Comparison of ENCODE assay signal across 21 cellular contexts in the genomic region with DNA sequence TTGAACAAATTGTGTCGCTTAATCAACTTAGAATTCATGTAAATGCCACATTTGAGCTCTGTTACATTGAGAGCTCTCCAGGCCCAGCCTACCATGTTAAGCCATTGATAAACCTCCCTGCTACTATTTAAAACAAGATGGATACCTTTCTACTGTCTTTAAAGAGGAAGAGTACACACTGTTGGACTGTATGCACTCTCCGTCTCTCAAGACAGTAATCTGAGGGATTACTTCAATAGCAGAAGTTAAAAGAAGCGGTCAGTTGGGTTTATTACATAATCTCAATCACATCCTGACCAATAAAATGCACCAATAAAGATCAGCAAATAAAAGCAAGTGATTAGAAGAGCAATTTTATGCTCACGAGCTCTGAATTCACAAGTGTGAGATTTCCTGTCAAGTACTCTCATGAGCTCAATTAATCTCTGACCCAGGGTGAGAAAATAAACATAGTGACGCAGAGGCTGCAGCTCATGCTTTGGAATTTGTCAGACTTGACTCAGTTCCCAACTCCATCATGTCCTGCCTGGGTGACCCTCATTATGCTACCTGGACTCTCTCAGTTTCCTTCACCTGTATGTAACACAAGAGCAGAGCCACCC. TPM values are rescaled to one million over a fixed set of nuclear protein-coding genes. Genes with fewer than 3 reads are reported as not detected.
DNase-seq lines count a peak whose midpoint lies in the region; ATAC-seq, FAIRE-seq and TF ChIP-seq lines count a peak whose summit lies in the region.
"Had no signal": no experiment of that assay in that cellular context is flagged by ENCODE, and none has a peak within 500 bp of the region (broad histone marks: within the 10 kb centered on the region; RNA-seq: fewer than 3 reads in every experiment).

No MANE protein-coding gene starts in this region.

- no peak overlapping the region for H3K9ac ChIP-seq in GM12878 (ENCODE audit: control insufficient read depth, insufficient read depth, low read length)

- no peak for TF ChIP-seq RAD21 in GM12878 (IDR thresholded peaks at IDR 0.05; ENCODE audit: insufficient read depth, low read depth, low read length)

- no peak for TF ChIP-seq EP300 in GM12878 (IDR thresholded peaks at IDR 0.05; ENCODE audit: borderline replicate concordance in 1 of 2, control insufficient read depth in 1 of 2, low read depth in 2 of 2, low read length in 2 of 2)

- FAIRE-seq in GM12878 (lab: Jason Lieb, UNC) = no peak
- FAIRE-seq: GM12892, HTR-8/SVneo, urothelium cell line had no signal

- H3K27ac Mint-ChIP-seq in T-cell = no peak overlapping the region
- H3K27ac Mint-ChIP-seq: activated CD8-positive, alpha-beta memory T cell treated with anti-CD3 and anti-CD28 coated beads, Interleukin-2, amount 10 ng/mL, durations not matched to agents 7 days and 5 days; activated T-helper 2 cell treated with anti-CD3 and anti-CD28 coated beads, Interferon-gamma antibody, Interleukin-2, Interleukin-4, amounts not matched to agents 10 μg/mL and 5 μg/mL and 100 μg/mL, durations not matched to agents 14 hours and 24 hours and 36 hours; dendritic cell treated with granulocyte-macrophage colony-stimulating factor and Interleukin-4, amounts not matched to agents 40 ng/mL and 50 ng/mL, for 4 days; naive thymus-derived CD8-positive, alpha-beta T cell had no signal

- BruUV-seq in GM12878 (replicated peaks; lab: Mats Ljungman, UMichigan) = TSS peak; percentile 12

- ATAC-seq in GM12878 = no peak
- ATAC-seq in mucosa of descending colon = peak; percentile 81
- ATAC-seq in T-cell (replicated peaks in 1 of 4) = no peak
- ATAC-seq: activated CD8-positive, alpha-beta memory T cell treated with anti-CD3 and anti-CD28 coated beads, Interleukin-2, amount 10 ng/mL, durations not matched to agents 7 days and 5 days; naive thymus-derived CD8-positive, alpha-beta T cell had no signal

- peaks cover 2 to 4% (median 2%) of the 10 kb centered on the region in 3 donors for H3K4me1 Mint-ChIP-seq in T-cell
- H3K4me1 Mint-ChIP-seq: activated CD8-positive, alpha-beta memory T cell treated with anti-CD3 and anti-CD28 coated beads, Interleukin-2, amount 10 ng/mL, durations not matched to agents 7 days and 5 days had no signal

- H3K79me2 ChIP-seq in GM12878 (ENCODE audit: control insufficient read depth, insufficient read depth, low read length) = peaks cover 54% of the 10 kb centered on the region

- H3K27me3 ChIP-seq in GM12878 (replicated peaks in 1 of 2; ENCODE audit: control insufficient read depth in 2 of 2, insufficient read depth in 2 of 2, low read length in 1 of 2) = no peaks in the 10 kb centered on the region
- H3K27me3 ChIP-seq: SJCRH30 had no signal

- no peak for TF ChIP-seq CTCF in GM12878 (IDR thresholded peaks at IDR 0.05 in 2 of 3, conservative IDR thresholded peaks at IDR 0.05 in 1 of 3; ENCODE audit: control insufficient read depth in 2 of 3, extremely low read depth in 1 of 3, insufficient read depth in 1 of 3, low read depth in 3 of 3, low read length in 3 of 3)
- TF ChIP-seq CTCF in mucosa of descending colon (IDR thresholded peaks at IDR 0.05) = no peak

- peaks cover 18% of the 10 kb centered on the region for H3K36me3 Mint-ChIP-seq in T-cell

- 98% methylated on average over 5 of the region's 5 CpGs for WGBS in GM12878 (ENCODE audit: insufficient coverage, insufficient replicate concordance, low lambda C conversion rate, missing lambda C conversion rate)

- RAD21 ChIA-PET in GM12878 (lab: Charles Lee; ENCODE audit: unreplicated experiment) = interaction anchor here (0.6 to 2.0 kb wide), 3 partner anchors 10 to 97 kb away, joined by 3 to 4 read pairs (median 3); no protein-coding TSS in a partner anchor

- no peak overlapping the region for H2AFZ ChIP-seq in GM12878 (ENCODE audit: control insufficient read depth, low read depth, low read length)

- H3K4me3 ChIP-seq in GM12878 (no peak overlapping the region), mucosa of descending colon (no peak overlapping the region)
- H3K4me3 ChIP-seq: SJCRH30 had no signal

- in situ Hi-C loops in KBM-7 (cut with MboI; ENCODE audit: low pct_unique_long_range_greater_than_20kb, low sequenced_read_pairs) = no loop called here
- in situ Hi-C loops in GM12878 (cut with MboI) = no loop called here

- POLR2A ChIA-PET in GM12878 (lab: Charles Lee) (interaction anchor here (2.1 kb wide), 1 partner anchor 9 kb away, joined by 11 read pairs; no protein-coding TSS in a partner anchor), T-cell (lab: Charles Lee) (interaction anchor here in 1 of 2 donors (0.5 kb wide), 1 partner anchor 106 kb away, joined by 4 read pairs; no protein-coding TSS in a partner anchor)

- peak; percentile 22 for DNase-seq in EH (ENCODE audit: low read depth)
- peak; percentile 61 for DNase-seq in KBM-7
- no peak for DNase-seq in GM12878 (ENCODE audit: low read depth, low spot score)
- peak in 1 of 3 donors; percentile 56 for DNase-seq in mucosa of descending colon
- DNase-seq in activated CD4-positive, alpha-beta T cell treated with anti-CD3 and anti-CD28 coated beads, Interleukin-2, amount 50 U/mL, for 48 hours = no peak
- no peak for DNase-seq in T-cell
- no peak for DNase-seq in foreskin melanocyte
- DNase-seq: activated CD4-positive, alpha-beta T cell treated with anti-CD3 and anti-CD28 coated beads for 1 hour; activated CD8-positive, alpha-beta memory T cell treated with anti-CD3 and anti-CD28 coated beads, Interleukin-2, amount 10 ng/mL, durations not matched to agents 7 days and 5 days; Calu3; mammary epithelial cell; naive thymus-derived CD8-positive, alpha-beta T cell; NCI-H1694 treated with DMSO at 0.1 percent for 48 hours; NCI-H226; SJCRH30; stimulated activated CD4-positive, alpha-beta T cell treated with anti-CD3 and anti-CD28 coated beads, Interleukin-2, amount 100 ng/mL, for 48 hours had no signal

- H3K4me2 ChIP-seq in GM12878 (ENCODE audit: control insufficient read depth, insufficient read depth) = no peak overlapping the region

- no peaks in the 10 kb centered on the region for H3K27me3 Mint-ChIP-seq in T-cell
- H3K27me3 Mint-ChIP-seq: activated CD8-positive, alpha-beta memory T cell treated with anti-CD3 and anti-CD28 coated beads, Interleukin-2, amount 10 ng/mL, durations not matched to agents 7 days and 5 days; dendritic cell treated with granulocyte-macrophage colony-stimulating factor and Interleukin-4, amounts not matched to agents 40 ng/mL and 50 ng/mL, for 4 days; naive thymus-derived CD8-positive, alpha-beta T cell had no signal

- H3K27ac ChIP-seq in GM12878 (ENCODE audit: control insufficient read depth, insufficient read depth) = no peak overlapping the region
- H3K27ac ChIP-seq: SJCRH30 had no signal

- H3K36me3 ChIP-seq in GM12878 (ENCODE audit: control insufficient read depth in 2 of 2, insufficient read depth in 2 of 2, low read length in 1 of 2) (peaks cover 3 to 7% of the 10 kb centered on the region in 2 experiments; a peak in 3 of 4 replicates), mucosa of descending colon (ENCODE audit: low read depth) (no peaks in the 10 kb centered on the region)
- H3K36me3 ChIP-seq: SJCRH30 had no signal

- no peaks in the 10 kb centered on the region; the same call in 1 of the 2 replicates for H4K20me1 ChIP-seq in GM12878 (ENCODE audit: control insufficient read depth, insufficient read depth)

- H3K4me1 ChIP-seq in GM12878 (ENCODE audit: control insufficient read depth, insufficient read depth, low read length) (peaks cover 17% of the 10 kb centered on the region), mucosa of descending colon (ENCODE audit: low read depth) (peaks cover 17% of the 10 kb centered on the region)
- H3K4me1 ChIP-seq: SJCRH30 had no signal

- SMC1A ChIA-PET in GM12878 (lab: Charles Lee; ENCODE audit: uncharacterized antibody, unreplicated experiment) = interaction anchor here (0.7 to 2.0 kb wide), 10 partner anchors 9 to 115 kb away, joined by 3 to 19 read pairs (median 6); no protein-coding TSS in a partner anchor

- H3K9me3 ChIP-seq in GM12878 (replicated peaks; ENCODE audit: control insufficient read depth, insufficient read depth, low read length) = no peaks in the 10 kb centered on the region; the same call in 2 of the 3 replicates
- no peaks in the 10 kb centered on the region for H3K9me3 ChIP-seq in mucosa of descending colon
- H3K9me3 ChIP-seq: SJCRH30 had no signal

- CTCF ChIA-PET in GM12878 (lab: Yijun Ruan, JAX) (interaction anchor here (1.6 to 2.8 kb wide), 5 partner anchors 8 to 115 kb away, joined by 4 to 20 read pairs (median 7); no protein-coding TSS in a partner anchor), T-cell (lab: Charles Lee) (no interaction called here)

- intact Hi-C loops in GM12878 (cut with micrococcal nuclease; ENCODE audit: unreplicated experiment) (no loop called here), mucosa of descending colon (cut with DNase I, micrococcal nuclease) (no loop called here)

- no peaks in the 10 kb centered on the region for H3K9me3 Mint-ChIP-seq in T-cell
- H3K9me3 Mint-ChIP-seq: activated T-helper 2 cell treated with anti-CD3 and anti-CD28 coated beads, Interferon-gamma antibody, Interleukin-2, Interleukin-4, amounts not matched to agents 10 μg/mL and 5 μg/mL and 100 μg/mL, durations not matched to agents 14 hours and 24 hours and 36 hours; dendritic cell treated with granulocyte-macrophage colony-stimulating factor and Interleukin-4, amounts not matched to agents 40 ng/mL and 50 ng/mL, for 4 days; naive thymus-derived CD8-positive, alpha-beta T cell had no signal

- no peak overlapping the region for H3K4me3 Mint-ChIP-seq in T-cell
- H3K4me3 Mint-ChIP-seq: activated CD8-positive, alpha-beta memory T cell treated with anti-CD3 and anti-CD28 coated beads, Interleukin-2, amount 10 ng/mL, durations not matched to agents 7 days and 5 days; dendritic cell treated with granulocyte-macrophage colony-stimulating factor and Interleukin-4, amounts not matched to agents 40 ng/mL and 50 ng/mL, for 4 days; naive thymus-derived CD8-positive, alpha-beta T cell had no signal

- no peak for TF ChIP-seq POLR2A in GM12878 (IDR thresholded peaks at IDR 0.05; ENCODE audit: low read depth, low read length)

RNA-seq across cellular contexts. Expression of a gene that starts 12.3 kb away (rescaled TPM):
- total RNA-seq in GM12878 (2013; cell fraction: nucleolus; rRNA removed) = 273 and 306 TPM in 2 replicates
- total RNA-seq in GM12878 (2014; rRNA removed) = 28.1 and 37.8 TPM in 2 replicates
- total RNA-seq in GM12878 (2014; rRNA removed; fragmentation: Illumina TruSeq; extraction: Trizol) = 34.7 and 37.8 TPM in 2 replicates
- total RNA-seq in GM12878 (2021) = 35.6 and 36.4 TPM in 2 replicates
- 8.8 TPM for polyA plus RNA-seq in GM12878 (2011; ENCODE audit: low read depth)
- 44.4 and 58.5 TPM in 2 replicates for polyA plus RNA-seq in GM12878 (2011; rRNA removed)
- polyA plus RNA-seq in GM12878 (2011; cell fraction: cytosol; rRNA removed) = 21.1 and 22.0 TPM in 2 replicates
- 30.5 and 31.4 TPM in 2 replicates for polyA plus RNA-seq in GM12878 (2011; cell fraction: nucleus; rRNA removed)
- 11.4 and 12.6 TPM in 2 replicates for polyA plus RNA-seq in GM12878 (2012)
- 28.3 and 30.3 TPM in 2 replicates for polyA plus RNA-seq in GM12878 (2014; fragmentation: Illumina TruSeq; extraction: Trizol)
- polyA plus RNA-seq in GM12878 (2014; fragmentation: Nextera tagmentation; extraction: Ambion mirVana) = 1 to 10 TPM; 7.2 to 8.0 TPM
- 16.5 and 20.0 TPM in 2 replicates for polyA plus RNA-seq in GM12878 (2014; rRNA removed)
- polyA plus RNA-seq in GM12878 (2016; fragmentation: Nextera tagmentation; extraction: Ambion mirVana) = 10 to 100 TPM; 18.3 to 19.3 TPM
- 127 and 164 TPM in 2 replicates for polyA minus RNA-seq in GM12878 (2011; rRNA and poly(A)+ RNA removed)
- polyA minus RNA-seq in GM12878 (2011; cell fraction: cytosol; rRNA and poly(A)+ RNA removed) = 26.5 and 28.6 TPM in 2 replicates
- polyA minus RNA-seq in GM12878 (2011; cell fraction: nucleus; rRNA and poly(A)+ RNA removed) = 73.5 and 115 TPM in 2 replicates
- total RNA-seq in mucosa of descending colon = 10 to 100 TPM; 19.3 to 35.1 (median 30.2) TPM
- total RNA-seq in T-cell = 10 to 100 TPM in 2 of 5 donors, 1 to 10 TPM in 3; 8.9 to 12.5 (median 9.5) TPM

Comparison
In these comparisons a context has a peak if more than half of its experiments do, and no peak if none do; other contexts are left out.
1. DNase-seq: peak in EH (single experiment) and KBM-7 (single experiment); none in GM12878 (single experiment), activated CD4-positive, alpha-beta T cell treated with anti-CD3 and anti-CD28 coated beads, Interleukin-2, amount 50 U/mL, for 48 hours (0 of 2), T-cell (0 of 34) and foreskin melanocyte (single experiment).